In genomic region chr7:153638821-153639435, GRCh38 we compare ENCODE assay signal across 13 cellular contexts.
"Had no signal": no experiment of that assay in that cellular context is flagged by ENCODE, and none has a peak within 500 bp of the region (broad histone marks: within the 10 kb centered on the region; RNA-seq: fewer than 3 reads in every experiment).

No MANE protein-coding gene starts in this region.

- H3K4me1 ChIP-seq: gastrocnemius medialis, uterus had no signal

- DNase-seq: effector memory CD4-positive, alpha-beta T cell; gastrocnemius medialis; glutamatergic neuron; immature natural killer cell; mucosa of descending colon; posterior cingulate gyrus; small intestine; stimulated activated CD4-positive, alpha-beta T cell treated with anti-CD3 and anti-CD28 coated beads, Interleukin-12 subunit alpha, Interleukin-12 subunit beta, amount 100 ng/mL, for 4 hours; stimulated activated CD4-positive, alpha-beta T cell treated with anti-CD3 and anti-CD28 coated beads, Interleukin-2, amount 100 ng/mL, for 48 hours; stimulated activated naive CD4-positive, alpha-beta T cell treated with Interleukin-2 at 50 U/mL for 16 hours; uterus had no signal

- H3K27ac ChIP-seq: gastrocnemius medialis had no signal

- H3K27me3 ChIP-seq: gastrocnemius medialis, uterus had no signal

- ATAC-seq: esophagus mucosa; gastrocnemius medialis; mucosa of descending colon; naive thymus-derived CD8-positive, alpha-beta T cell had no signal

- H3K36me3 ChIP-seq: gastrocnemius medialis, uterus had no signal

- H3K4me3 ChIP-seq: gastrocnemius medialis, mucosa of descending colon, uterus had no signal

- H3K9me3 ChIP-seq: uterus had no signal
